ENCODE assay signal across 12 cellular contexts in genomic region chr5:116492776-116493175, GRCh38.
DNase-seq lines count a peak whose midpoint lies in the region; ATAC-seq, FAIRE-seq and TF ChIP-seq lines count a peak whose summit lies in the region.
"Had no signal": no experiment of that assay in that cellular context is flagged by ENCODE, and none has a peak within 500 bp of the region (broad histone marks: within the 10 kb centered on the region; RNA-seq: fewer than 3 reads in every experiment).

No MANE protein-coding gene starts in this region.

- TF ChIP-seq CTCF in H9 (conservative IDR thresholded peaks at IDR 0.05) (no peak), glutamatergic neuron (IDR thresholded peaks at IDR 0.05; ENCODE audit: partially characterized antibody, unreplicated experiment) (no peak), gastrocnemius medialis (IDR thresholded peaks at IDR 0.05 in 4 of 5, conservative IDR thresholded peaks at IDR 0.05 in 1 of 5) (no peak)

- H3K9me3 ChIP-seq in H9 (ENCODE audit: control insufficient read depth, low read depth, low read length) (no peaks in the 10 kb centered on the region), gastrocnemius medialis (no peaks in the 10 kb centered on the region)

- no peak overlapping the region for H3K4me2 ChIP-seq in H9 (ENCODE audit: insufficient read depth, insufficient read length, low read length)

- H2AFZ ChIP-seq in H9 (ENCODE audit: low read length) = no peak overlapping the region

- no peak overlapping the region for H3K4me3 ChIP-seq in gastrocnemius medialis

- H3K27ac Mint-ChIP-seq in H9 (peak overlapping the region in 2 of 3 experiments; percentile 20 to 53; a peak in 4 of 7 replicates), glutamatergic neuron (ENCODE audit: unreplicated experiment) (peak overlapping the region; percentile 72)
- H3K27ac Mint-ChIP-seq: activated naive CD4-positive, alpha-beta T cell treated with anti-CD3 and anti-CD28 coated beads, Interleukin-2, amount 50 U/mL, for 24 hours; CD4-positive, alpha-beta T cell; immature natural killer cell had no signal

- no peak overlapping the region for H3K14ac ChIP-seq in H9 (ENCODE audit: insufficient read depth, low read length)

- WGBS in H9 (ENCODE audit: extremely low coverage, insufficient read length, low lambda C conversion rate) = no CpG with 5 or more reads among the region's 3 CpGs

- peak; percentile 80 for FAIRE-seq in RCC 7860 (lab: Jason Lieb, UNC)

- no peak overlapping the region for H3K56ac ChIP-seq in H9 (ENCODE audit: insufficient read length, low read depth, low read length)

- H3K79me2 ChIP-seq in H9 (ENCODE audit: insufficient read depth, low read length) = peaks cover 3% of the 10 kb centered on the region; the same call in 1 of the 2 replicates

- H3K27me3 ChIP-seq in H9 (ENCODE audit: insufficient read depth, low read length) (no peaks in the 10 kb centered on the region), gastrocnemius medialis (no peaks in the 10 kb centered on the region)

- H3K27me3 Mint-ChIP-seq in H9 (ENCODE audit: low read depth) (no peaks in the 10 kb centered on the region), glutamatergic neuron (ENCODE audit: unreplicated experiment) (peaks cover 14% of the 10 kb centered on the region)
- H3K27me3 Mint-ChIP-seq: activated naive CD4-positive, alpha-beta T cell treated with anti-CD3 and anti-CD28 coated beads, Interleukin-2, amount 50 U/mL, for 24 hours; CD4-positive, alpha-beta T cell had no signal

- no peak overlapping the region for H3K23ac ChIP-seq in H9 (ENCODE audit: insufficient read length, low read depth, low read length)

- no peak for DNase-seq in H9
- DNase-seq in RCC 7860 (ENCODE audit: low spot score) = peak; percentile 80
- no peak for DNase-seq in glutamatergic neuron
- DNase-seq in gastrocnemius medialis = peak in 1 of 2 donors; percentile 18
- DNase-seq in stimulated activated naive CD4-positive, alpha-beta T cell treated with Interleukin-2 at 50 U/mL for 16 hours (lab: John Stamatoyannopoulos, UW) = no peak
- no peak for DNase-seq in NCI-H2196 (lab: John Stamatoyannopoulos, UW; ENCODE audit: unreplicated experiment)
- DNase-seq: CD4-positive, alpha-beta T cell; immature natural killer cell; NCI-H345 had no signal

- peaks cover 0 to 3% of the 10 kb centered on the region in 2 experiments; a peak in 2 of 4 replicates for H3K4me1 Mint-ChIP-seq in H9
- H3K4me1 Mint-ChIP-seq in glutamatergic neuron (ENCODE audit: low read depth, unreplicated experiment) = peaks cover 43% of the 10 kb centered on the region

- H3K9ac ChIP-seq in H9 (ENCODE audit: extremely low read depth, insufficient read length, low read length) = no peak overlapping the region

- no peaks in the 10 kb centered on the region for H4K20me1 ChIP-seq in H9 (ENCODE audit: control insufficient read depth, insufficient read depth, insufficient read length)

- ATAC-seq in gastrocnemius medialis (peak; percentile 87 to 90), HG02973 (IDR thresholded peaks at IDR 0.05; ENCODE audit: unreplicated experiment) (no peak)

- no peaks in the 10 kb centered on the region for H3K23me2 ChIP-seq in H9 (ENCODE audit: insufficient read length, low read depth, low read length, poor library complexity, severe bottlenecking)

- H2BK15ac ChIP-seq in H9 (ENCODE audit: low read depth, low read length) = no peak overlapping the region

- no peak overlapping the region for H2AK5ac ChIP-seq in H9 (ENCODE audit: insufficient read length, low read length)

- no peak overlapping the region for H3K4ac ChIP-seq in H9 (ENCODE audit: low read depth, low read length)

- H3K79me1 ChIP-seq in H9 (ENCODE audit: insufficient read depth, low read depth, low read length, poor library complexity, severe bottlenecking) = peaks cover 11% of the 10 kb centered on the region

- no peaks in the 10 kb centered on the region for H3K36me3 ChIP-seq in gastrocnemius medialis

- H2BK120ac ChIP-seq in H9 (ENCODE audit: low read depth, low read length, poor library complexity, severe bottlenecking) = no peak overlapping the region

- no peak overlapping the region for H3K4me3 Mint-ChIP-seq in H9
- peak overlapping the region; percentile 36 for H3K4me3 Mint-ChIP-seq in glutamatergic neuron (ENCODE audit: unreplicated experiment)
- H3K4me3 Mint-ChIP-seq: activated naive CD4-positive, alpha-beta T cell treated with anti-CD3 and anti-CD28 coated beads, Interleukin-2, amount 50 U/mL, for 24 hours; CD4-positive, alpha-beta T cell; immature natural killer cell had no signal

- no peak overlapping the region for H4K8ac ChIP-seq in H9 (replicated peaks; ENCODE audit: insufficient read length, low read depth, low read length)

- H4K91ac ChIP-seq in H9 (ENCODE audit: insufficient read length, low read depth, low read length) = no peak overlapping the region

- H3K9me3 Mint-ChIP-seq in H9 (no peaks in the 10 kb centered on the region), glutamatergic neuron (ENCODE audit: unreplicated experiment) (peaks cover 10% of the 10 kb centered on the region)
- H3K9me3 Mint-ChIP-seq: activated naive CD4-positive, alpha-beta T cell treated with anti-CD3 and anti-CD28 coated beads, Interleukin-2, amount 50 U/mL, for 24 hours; CD4-positive, alpha-beta T cell; immature natural killer cell had no signal

- H3T11ph ChIP-seq in H9 (ENCODE audit: low read length) = no peak overlapping the region

- H4K5ac ChIP-seq in H9 (ENCODE audit: insufficient read length, low read depth, low read length) = no peak overlapping the region

- in situ Hi-C loops in gastrocnemius medialis (cut with MboI; ENCODE audit: low sequenced_read_pairs in 4 of 4) = no loop called here

- no peak overlapping the region for H3K18ac ChIP-seq in H9 (ENCODE audit: insufficient read length, low read depth, low read length)

- no peaks in the 10 kb centered on the region for H3K4me1 ChIP-seq in H9 (ENCODE audit: insufficient read depth, low read length)
- H3K4me1 ChIP-seq in gastrocnemius medialis = peaks cover 22 to 23% of the 10 kb centered on the region in 2 donors

- no peak overlapping the region for H2BK5ac ChIP-seq in H9 (ENCODE audit: insufficient read length, low read length)

- no peak overlapping the region for H2BK20ac ChIP-seq in H9 (ENCODE audit: low read depth, low read length, poor library complexity, severe bottlenecking)

- H3K27ac ChIP-seq in H9 (ENCODE audit: insufficient read length, low read depth, low read length) (no peak overlapping the region), gastrocnemius medialis (no peak overlapping the region)
- H3K27ac ChIP-seq: HL-60 had no signal

- no peak for TF ChIP-seq POLR2A in gastrocnemius medialis (IDR thresholded peaks at IDR 0.05)

- H3K36me3 Mint-ChIP-seq in H9 (ENCODE audit: insufficient read depth in 1 of 3, low read depth in 3 of 3) = peaks cover 79 to 98% (median 97%) of the 10 kb centered on the region in 3 experiments; a peak in 6 of 7 replicates
- H3K36me3 Mint-ChIP-seq in glutamatergic neuron (ENCODE audit: unreplicated experiment) = peaks cover 19% of the 10 kb centered on the region
- H3K36me3 Mint-ChIP-seq: activated naive CD4-positive, alpha-beta T cell treated with anti-CD3 and anti-CD28 coated beads, Interleukin-2, amount 50 U/mL, for 24 hours; immature natural killer cell had no signal

- intact Hi-C loops in gastrocnemius medialis (cut with DNase I; ENCODE audit: low total_unique reads) = no loop called here

- no peak overlapping the region for H2BK12ac ChIP-seq in H9 (ENCODE audit: insufficient read length, low read depth, low read length)
